In genomic region chr10:5346881-5347280, GRCh38 we compare ENCODE assay signal across 8 cellular contexts. TPM values are rescaled to one million over a fixed set of nuclear protein-coding genes. Genes with fewer than 3 reads are reported as not detected.
"Had no signal": no experiment of that assay in that cellular context is flagged by ENCODE, and none has a peak within 500 bp of the region (broad histone marks: within the 10 kb centered on the region; RNA-seq: fewer than 3 reads in every experiment).

No MANE protein-coding gene starts in this region.

- H3K4me3 ChIP-seq: K562 had no signal

- H3K4me3 Mint-ChIP-seq: H9 had no signal

- FAIRE-seq: H54, HTR-8/SVneo, K562 had no signal

- H3K27ac Mint-ChIP-seq: H9 had no signal

- ATAC-seq: K562 had no signal

- DNase-seq: GOT3, H9, HCEC 1CT, IMR-90, KG1 had no signal

RNA-seq across cellular contexts. Expression of gene UCN3, which starts 17.9 kb away (rescaled TPM):
- total RNA-seq: H9, IMR-90, K562 had no signal
- polyA plus RNA-seq: IMR-90, K562 had no signal

RNA-seq across cellular contexts. Expression of gene TUBAL3, which starts 57.7 kb away (rescaled TPM):
- total RNA-seq: H9, IMR-90 had no signal
- polyA plus RNA-seq: IMR-90 had no signal
